ENCODE assay signal across 7 cellular contexts in the genomic region with DNA sequence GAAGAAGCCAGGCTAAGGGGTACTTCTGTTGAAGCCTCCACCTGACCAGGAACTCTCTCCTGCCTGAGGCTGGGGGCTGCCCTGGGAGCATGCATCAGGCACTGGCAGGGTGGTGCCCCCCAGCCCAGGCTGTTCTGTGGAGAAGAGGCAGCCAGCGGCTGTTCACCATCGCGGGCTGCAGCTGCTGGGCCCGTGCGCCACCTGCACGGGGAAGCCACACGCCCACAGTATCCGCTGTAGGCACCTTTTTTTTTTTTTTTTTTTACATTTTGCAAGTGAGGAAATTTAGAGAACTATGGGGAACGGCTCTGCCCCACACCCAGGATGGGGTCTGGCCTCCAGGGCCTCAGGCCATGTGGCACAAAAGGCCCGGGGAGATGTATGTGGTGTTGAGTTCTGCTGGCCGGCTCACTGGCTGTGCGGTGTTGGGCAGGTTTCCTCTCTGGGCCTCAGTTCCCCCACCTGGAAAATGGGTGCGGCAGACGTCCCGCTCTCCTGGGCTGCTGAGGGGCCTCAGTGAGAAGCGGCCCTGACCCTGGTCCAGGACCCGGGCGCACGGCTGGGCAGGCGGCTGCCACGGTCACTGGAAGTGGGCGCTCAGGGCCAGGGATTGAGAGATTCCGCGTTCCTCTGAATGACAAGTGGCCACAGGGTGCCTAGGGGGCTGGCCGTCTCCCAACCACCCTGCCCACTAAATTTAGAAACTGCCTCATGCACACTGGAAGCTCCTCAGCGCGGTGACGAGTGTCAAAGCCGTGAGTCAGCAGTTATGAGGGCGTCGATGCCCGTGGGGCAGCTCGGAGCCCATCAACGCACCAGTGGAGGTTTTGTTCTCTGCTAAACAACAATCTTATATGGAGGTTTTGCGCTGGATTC. TPM values are rescaled to one million over a fixed set of nuclear protein-coding genes. Genes with fewer than 3 reads are reported as not detected.
DNase-seq lines count a peak whose midpoint lies in the region; ATAC-seq and TF ChIP-seq lines count a peak whose summit lies in the region.
"Had no signal": no experiment of that assay in that cellular context is flagged by ENCODE, and none has a peak within 500 bp of the region (broad histone marks: within the 10 kb centered on the region; RNA-seq: fewer than 3 reads in every experiment).

No MANE protein-coding gene starts in this region.

- no peak for TF ChIP-seq CTCF in NB4 (IDR thresholded peaks at IDR 0.05; ENCODE audit: low read depth, low read length)

- intact Hi-C loops in CD4-positive, alpha-beta memory T cell (cut with micrococcal nuclease), result no loop called here
- intact Hi-C loops in naive thymus-derived CD4-positive, alpha-beta T cell (cut with micrococcal nuclease), result loop anchor here (1.0 to 2.0 kb wide), 3 partner anchors 9 to 17 kb away; a partner anchor contains a TSS

- H3K4me1 Mint-ChIP-seq in CD4-positive, alpha-beta memory T cell, result peaks cover 2 to 23% (median 12%) of the 10 kb centered on the region in 4 donors
- H3K4me1 Mint-ChIP-seq in naive thymus-derived CD4-positive, alpha-beta T cell, result peaks cover 14 to 45% (median 20%) of the 10 kb centered on the region in 7 donors

- POLR2A ChIA-PET in CD4-positive, alpha-beta memory T cell (lab: Charles Lee; ENCODE audit: partially characterized antibody), result interaction anchor here (1.0 to 1.3 kb wide), 3 partner anchors 9 to 695 kb away, joined by 3 to 4 read pairs (median 4); no protein-coding TSS in a partner anchor
- POLR2A ChIA-PET in naive thymus-derived CD4-positive, alpha-beta T cell (lab: Charles Lee), result interaction anchor here (0.7 to 1.8 kb wide), 4 partner anchors 9 to 46 kb away, joined by 3 to 5 read pairs (median 4); a partner anchor contains a TSS

- CTCF ChIA-PET in CD4-positive, alpha-beta memory T cell (lab: Charles Lee; ENCODE audit: partially characterized antibody), result no interaction called here
- CTCF ChIA-PET in naive thymus-derived CD4-positive, alpha-beta T cell (lab: Charles Lee), result interaction anchor here (0.6 kb wide), 1 partner anchor 41 kb away, joined by 5 read pairs; no protein-coding TSS in a partner anchor

- no peaks in the 10 kb centered on the region for H3K9me3 ChIP-seq in CD4-positive, alpha-beta memory T cell (ENCODE audit: control insufficient read depth in 1 of 2, low read length in 2 of 2)
- H3K9me3 ChIP-seq in naive thymus-derived CD4-positive, alpha-beta T cell (ENCODE audit: control insufficient read depth in 2 of 3, low read length in 3 of 3), result no peaks in the 10 kb centered on the region

- peak in 4 of 5 donors; percentile 55 to 66 (median 60) for DNase-seq in CD4-positive, alpha-beta memory T cell
- DNase-seq in NB4 (ENCODE audit: low read depth) (peak; percentile 99), astrocyte of the hippocampus (ENCODE audit: low read depth, low spot score) (peak; percentile 93), NCI-H1092 (lab: John Stamatoyannopoulos, UW) (no peak)
- peak; percentile 34 to 71 (median 67) for DNase-seq in naive thymus-derived CD4-positive, alpha-beta T cell

- no peaks in the 10 kb centered on the region for H3K36me3 ChIP-seq in CD4-positive, alpha-beta memory T cell (ENCODE audit: insufficient read depth, low read length)
- H3K36me3 ChIP-seq in naive thymus-derived CD4-positive, alpha-beta T cell (ENCODE audit: control insufficient read depth in 2 of 3, insufficient read depth in 3 of 3, low read length in 3 of 3), result no peaks in the 10 kb centered on the region

- H3K27me3 Mint-ChIP-seq in CD4-positive, alpha-beta memory T cell, result no peaks in the 10 kb centered on the region
- no peaks in the 10 kb centered on the region for H3K27me3 Mint-ChIP-seq in naive thymus-derived CD4-positive, alpha-beta T cell

- H3K4me3 ChIP-seq in CD4-positive, alpha-beta memory T cell (ENCODE audit: low read length in 2 of 2), result peak overlapping the region in 1 of 2 donors; percentile 9
- peak overlapping the region; percentile 35 for H3K4me3 ChIP-seq in NB4 (ENCODE audit: low read depth, low read length)
- H3K4me3 ChIP-seq in naive thymus-derived CD4-positive, alpha-beta T cell (ENCODE audit: low read length), result no peak overlapping the region

- H3K27ac Mint-ChIP-seq in CD4-positive, alpha-beta memory T cell, result peak overlapping the region in 6 of 7 donors; percentile 36 to 85 (median 72)
- peak overlapping the region; percentile 15 to 87 (median 68) for H3K27ac Mint-ChIP-seq in naive thymus-derived CD4-positive, alpha-beta T cell

- ATAC-seq in naive thymus-derived CD4-positive, alpha-beta T cell, result peak; percentile 82
- no peak for ATAC-seq in HG03159 (IDR thresholded peaks at IDR 0.05; ENCODE audit: unreplicated experiment)

- H3K27me3 ChIP-seq in CD4-positive, alpha-beta memory T cell (ENCODE audit: insufficient read depth, low read length), result no peaks in the 10 kb centered on the region
- no peaks in the 10 kb centered on the region for H3K27me3 ChIP-seq in naive thymus-derived CD4-positive, alpha-beta T cell (ENCODE audit: control insufficient read depth in 2 of 2, insufficient read depth in 2 of 2, low read length in 2 of 2)

- H3K4me1 ChIP-seq in CD4-positive, alpha-beta memory T cell (ENCODE audit: insufficient read depth, low read length), result peaks cover 20% of the 10 kb centered on the region
- H3K4me1 ChIP-seq in naive thymus-derived CD4-positive, alpha-beta T cell (ENCODE audit: control insufficient read depth in 2 of 2, insufficient read depth in 2 of 2, low read length in 2 of 2), result peaks cover 4 to 27% of the 10 kb centered on the region in 2 donors

- peak overlapping the region in 6 of 8 donors; percentile 35 to 67 (median 47) for H3K4me3 Mint-ChIP-seq in CD4-positive, alpha-beta memory T cell
- peak overlapping the region; percentile 12 to 75 (median 62) for H3K4me3 Mint-ChIP-seq in naive thymus-derived CD4-positive, alpha-beta T cell

- no peaks in the 10 kb centered on the region for H3K9me3 Mint-ChIP-seq in CD4-positive, alpha-beta memory T cell
- no peaks in the 10 kb centered on the region for H3K9me3 Mint-ChIP-seq in naive thymus-derived CD4-positive, alpha-beta T cell

- peak; percentile 50 for TF ChIP-seq POLR2A in NB4 (IDR thresholded peaks at IDR 0.05; ENCODE audit: extremely low read depth, insufficient read length)

- no peak overlapping the region for H3K27ac ChIP-seq in CD4-positive, alpha-beta memory T cell (ENCODE audit: low read depth, low read length)
- no peak overlapping the region for H3K27ac ChIP-seq in naive thymus-derived CD4-positive, alpha-beta T cell (ENCODE audit: low read depth, low read length)

- no peaks in the 10 kb centered on the region for H3K36me3 Mint-ChIP-seq in CD4-positive, alpha-beta memory T cell
- H3K36me3 Mint-ChIP-seq in naive thymus-derived CD4-positive, alpha-beta T cell, result no peaks in the 10 kb centered on the region

RNA-seq across cellular contexts. Expression of a gene that starts 8.8 kb away (rescaled TPM):
- 100 to 1,000 TPM; 135 to 137 TPM for total RNA-seq in CD4-positive, alpha-beta memory T cell
- 10 to 100 TPM in 1 of 2 donors, 1 to 10 TPM in 1; 6.0 to 29.2 TPM for polyA plus RNA-seq in CD4-positive, alpha-beta memory T cell
- 100 to 1,000 TPM in 4 of 5 experiments, 10 to 100 TPM in 1; 82.0 to 157 (median 111) TPM for total RNA-seq in naive thymus-derived CD4-positive, alpha-beta T cell
- polyA plus RNA-seq in naive thymus-derived CD4-positive, alpha-beta T cell, result 10 to 100 TPM; 15.1 to 41.6 TPM

RNA-seq across cellular contexts. Expression of a gene that starts 17.5 kb away (rescaled TPM):
- total RNA-seq in CD4-positive, alpha-beta memory T cell, result 10 to 100 TPM; 50.1 to 50.3 TPM
- 1 to 10 TPM in 1 of 2 donors, under 1 TPM in 1; 0.32 to 1.0 TPM for polyA plus RNA-seq in CD4-positive, alpha-beta memory T cell
- total RNA-seq in naive thymus-derived CD4-positive, alpha-beta T cell, result 10 to 100 TPM; 28.5 to 90.1 (median 54.2) TPM
- under 1 TPM; 0.38 to 0.46 TPM for polyA plus RNA-seq in naive thymus-derived CD4-positive, alpha-beta T cell

RNA-seq across cellular contexts. Expression of a gene that starts 43.0 kb away (rescaled TPM):
- not detected for total RNA-seq in CD4-positive, alpha-beta memory T cell
- not detected for polyA plus RNA-seq in CD4-positive, alpha-beta memory T cell
- total RNA-seq in naive thymus-derived CD4-positive, alpha-beta T cell, result under 1 TPM in 1 of 5 experiments, not detected in 4; 0.05 TPM
- under 1 TPM in 1 of 2 donors, not detected in 1; 0.06 TPM for polyA plus RNA-seq in naive thymus-derived CD4-positive, alpha-beta T cell
- total RNA-seq: mononuclear cell had no signal

RNA-seq across cellular contexts. Expression of a gene that starts 53.7 kb away (rescaled TPM):
- 1 to 10 TPM; 2.6 to 3.3 TPM for total RNA-seq in CD4-positive, alpha-beta memory T cell
- under 1 TPM in 1 of 2 donors, not detected in 1; 0.44 TPM for polyA plus RNA-seq in CD4-positive, alpha-beta memory T cell
- total RNA-seq in naive thymus-derived CD4-positive, alpha-beta T cell, result 1 to 10 TPM in 4 of 5 experiments, under 1 TPM in 1; 0.89 to 5.0 (median 3.3) TPM
- under 1 TPM; 0.37 to 0.55 TPM for polyA plus RNA-seq in naive thymus-derived CD4-positive, alpha-beta T cell

RNA-seq across cellular contexts. Expression of a gene that starts 56.8 kb away (rescaled TPM):
- 10 to 100 TPM; 19.3 to 22.2 TPM for total RNA-seq in CD4-positive, alpha-beta memory T cell
- 10 to 100 TPM; 39.7 to 50.2 TPM for polyA plus RNA-seq in CD4-positive, alpha-beta memory T cell
- 10 to 100 TPM; 12.1 to 31.8 (median 23.2) TPM for total RNA-seq in naive thymus-derived CD4-positive, alpha-beta T cell
- 10 to 100 TPM; 57.2 to 57.9 TPM for polyA plus RNA-seq in naive thymus-derived CD4-positive, alpha-beta T cell
